In genomic region chr2:60882971-60883753, GRCh38 we compare ENCODE assay signal across 8 cellular contexts. TPM values are rescaled to one million over a fixed set of nuclear protein-coding genes. Genes with fewer than 3 reads are reported as not detected.
DNase-seq lines count a peak whose midpoint lies in the region; ATAC-seq and TF ChIP-seq lines count a peak whose summit lies in the region.

No MANE protein-coding gene starts in this region.

- TF ChIP-seq EP300 in SK-N-SH (IDR thresholded peaks at IDR 0.05; ENCODE audit: borderline replicate concordance in 1 of 2, low read depth in 1 of 2, low read length in 1 of 2), result no peak

- no peaks in the 10 kb centered on the region for H3K27me3 Mint-ChIP-seq in natural killer cell (ENCODE audit: low read depth in 2 of 2)

- peaks cover 8% of the 10 kb centered on the region for H3F3A ChIP-seq in SK-N-SH (replicated peaks; ENCODE audit: insufficient read depth)

- H3K27ac ChIP-seq in right atrium auricular region (peak overlapping the region; percentile 94 to 98), SK-N-SH (ENCODE audit: low read depth in 2 of 2, low read length in 1 of 2) (peak overlapping the region; percentile 16 to 91; a peak in 2 of 4 replicates), ectodermal cell (ENCODE audit: insufficient read depth, low read depth, low read length, poor library complexity, severe bottlenecking) (no peak overlapping the region)

- H3K4me3 ChIP-seq in right atrium auricular region (peak overlapping the region; percentile 78 to 88), SK-N-SH (ENCODE audit: low read depth in 2 of 2, low read length in 1 of 2) (peak overlapping the region; percentile 89 to 93), ectodermal cell (ENCODE audit: insufficient read depth, low read depth, low read length) (peak overlapping the region; percentile 70)

- peaks cover 40% of the 10 kb centered on the region for H3K79me2 ChIP-seq in SK-N-SH (ENCODE audit: insufficient read depth)

- intact Hi-C loops in Right ventricle myocardium inferior (cut with DNase I), result loop anchor here (2.0 to 10.0 kb wide), 2 partner anchors 134 to 262 kb away; partner anchors contain the start of gene PEX13
- intact Hi-C loops in natural killer cell (cut with micrococcal nuclease), result loop anchor here (5.0 kb wide), 1 partner anchor 86 kb away; no protein-coding TSS in a partner anchor

- peak overlapping the region; percentile 96 for H3K4me3 Mint-ChIP-seq in natural killer cell

- ATAC-seq in Right ventricle myocardium inferior, result no peak
- peak; percentile 33 for ATAC-seq in HG03095 (IDR thresholded peaks at IDR 0.05; ENCODE audit: unreplicated experiment)
- ATAC-seq in natural killer cell, result peak; percentile 4 to 19 (median 6)
- no peak for ATAC-seq in HG02970 (IDR thresholded peaks at IDR 0.05; ENCODE audit: low FRiP score, unreplicated experiment)

- POLR2A ChIA-PET in SK-N-SH (lab: Yijun Ruan, JAX), result no interaction called here

- peaks cover 54 to 55% of the 10 kb centered on the region in 2 donors for H3K4me1 Mint-ChIP-seq in natural killer cell

- peak overlapping the region; percentile 96 to 99 for H3K27ac Mint-ChIP-seq in natural killer cell

- 0 out of 2 replicates have a peak, but pooled peaks cover 4% of the 10 kb centered on the region for H4K20me1 ChIP-seq in SK-N-SH (ENCODE audit: insufficient read depth)

- DNase-seq in right atrium auricular region (ENCODE audit: low spot score) (no peak), Right ventricle myocardium inferior (ENCODE audit: missing footprints) (no peak), SK-N-SH (peak; percentile 12), natural killer cell (peak; percentile 27), NCI-H128 (lab: John Stamatoyannopoulos, UW; ENCODE audit: unreplicated experiment) (no peak)

- TF ChIP-seq CTCF in right atrium auricular region (IDR thresholded peaks at IDR 0.05) (no peak), SK-N-SH (IDR thresholded peaks at IDR 0.05) (no peak), natural killer cell (IDR thresholded peaks at IDR 0.05) (no peak)

- H3K36me3 ChIP-seq in right atrium auricular region (no peaks in the 10 kb centered on the region), SK-N-SH (replicated peaks in 1 of 2; ENCODE audit: control insufficient read depth in 1 of 2, insufficient read depth in 2 of 2, low read length in 1 of 2) (no peaks in the 10 kb centered on the region), ectodermal cell (ENCODE audit: control insufficient read depth, insufficient read depth, low read length) (no peaks in the 10 kb centered on the region)

- H3K4me2 ChIP-seq in SK-N-SH, result peak overlapping the region; percentile 80

- no peaks in the 10 kb centered on the region for H3K9me3 Mint-ChIP-seq in natural killer cell

- H3K36me3 Mint-ChIP-seq in natural killer cell, result no peaks in the 10 kb centered on the region

- peak overlapping the region; percentile 93; the same call in 1 of the 2 replicates for H3K9ac ChIP-seq in SK-N-SH

- H3K9me3 ChIP-seq in right atrium auricular region (no peaks in the 10 kb centered on the region), SK-N-SH (no peaks in the 10 kb centered on the region), ectodermal cell (ENCODE audit: control insufficient read depth, low read length) (no peaks in the 10 kb centered on the region)

- 19% methylated on average over 8 of the region's 8 CpGs for WGBS in SK-N-SH (ENCODE audit: low lambda C conversion rate)
- 32 to 36% methylated on average over 7 of the region's 8 CpGs for WGBS in ectodermal cell, 2 experiments

- no peak for TF ChIP-seq RAD21 in SK-N-SH (IDR thresholded peaks at IDR 0.05; ENCODE audit: low read length)

- peak overlapping the region; percentile 86 for H2AFZ ChIP-seq in SK-N-SH (ENCODE audit: low read depth)

- CTCF ChIA-PET in SK-N-SH (lab: Yijun Ruan, JAX), result interaction anchor here (0.6 to 2.7 kb wide), 4 partner anchors 92 to 716 kb away, joined by 3 to 11 read pairs (median 4); no protein-coding TSS in a partner anchor

- H3K27me3 ChIP-seq in right atrium auricular region (no peaks in the 10 kb centered on the region), SK-N-SH (ENCODE audit: insufficient read depth) (no peaks in the 10 kb centered on the region), ectodermal cell (ENCODE audit: control insufficient read depth, insufficient read depth, low read length, poor library complexity, severe bottlenecking) (peaks cover 12% of the 10 kb centered on the region)

- H3K4me1 ChIP-seq in right atrium auricular region, result peaks cover 0 to 34% of the 10 kb centered on the region in 2 donors
- H3K4me1 ChIP-seq in SK-N-SH (ENCODE audit: control insufficient read depth in 1 of 2, insufficient read depth in 2 of 2, low read depth in 1 of 2, low read length in 1 of 2), result peaks cover 4 to 19% of the 10 kb centered on the region in 2 experiments; a peak in 3 of 4 replicates
- peaks cover 5% of the 10 kb centered on the region for H3K4me1 ChIP-seq in ectodermal cell (ENCODE audit: control insufficient read depth, insufficient read depth, low read length)

- no peaks in the 10 kb centered on the region for H3K9me2 ChIP-seq in SK-N-SH

TF ChIP-seq in SK-N-SH, 30 proteins besides CTCF, POLR2A, EP300 and RAD21:
- TF ChIP-seq SMC3 (IDR thresholded peaks at IDR 0.05; ENCODE audit: low read depth, low read length) (no peak), USF2 (IDR thresholded peaks at IDR 0.05; ENCODE audit: borderline replicate concordance, low read depth, low read length) (no peak), FOXM1 (IDR thresholded peaks at IDR 0.05; ENCODE audit: low read depth) (no peak), JUND (IDR thresholded peaks at IDR 0.05) (no peak), NRF1 (IDR thresholded peaks at IDR 0.05; ENCODE audit: low read depth, low read length) (no peak), TAF1 (IDR thresholded peaks at IDR 0.05; ENCODE audit: borderline replicate concordance, low read depth, low read length) (no peak), POLR2AphosphoS5 (IDR thresholded peaks at IDR 0.05; ENCODE audit: low read depth, low read length) (no peak), EZH2phosphoT487 (IDR thresholded peaks at IDR 0.05; ENCODE audit: borderline replicate concordance, low read depth) (no peak), SIN3A (IDR thresholded peaks at IDR 0.05; ENCODE audit: borderline replicate concordance, low read depth, low read length) (no peak), TCF12 (IDR thresholded peaks at IDR 0.05) (no peak), FOXJ3 (CRISPR knock-in tag; IDR thresholded peaks at IDR 0.05) (no peak), NFIC (IDR thresholded peaks at IDR 0.05; ENCODE audit: borderline replicate concordance) (no peak)

RNA-seq across cellular contexts. Expression of gene REL, which starts 1.8 kb away (rescaled TPM):
- total RNA-seq in right atrium auricular region (1 to 10 TPM; 6.0 to 7.3 TPM), Right ventricle myocardium inferior (5.3 TPM), natural killer cell (100 to 1,000 TPM; 128 to 197 (median 178) TPM)
- 0.59 and 0.96 TPM in 2 replicates for polyA plus RNA-seq in SK-N-SH (2012; rRNA removed)
- polyA plus RNA-seq in SK-N-SH (2012; cell fraction: cytosol; rRNA removed), result 0.75 and 0.82 TPM in 2 replicates
- 1.2 and 1.6 TPM in 2 replicates for polyA plus RNA-seq in SK-N-SH (2012; cell fraction: nucleus; rRNA removed)
- polyA plus RNA-seq in ectodermal cell (2013, experiment 1 of 4), result 6.3 TPM
- polyA plus RNA-seq in ectodermal cell (2013, experiment 2 of 4), result 5.4 TPM
- 4.7 TPM for polyA plus RNA-seq in ectodermal cell (2013, experiment 3 of 4)
- polyA plus RNA-seq in ectodermal cell (2013, experiment 4 of 4), result 6.0 TPM

Comparison
In these comparisons a context has a peak if more than half of its experiments do, and no peak if none do; other contexts are left out.
1. DNase-seq: peak in SK-N-SH (single experiment) and natural killer cell (single experiment); none in right atrium auricular region (single experiment), Right ventricle myocardium inferior (single experiment) and NCI-H128 (single experiment).
2. ATAC-seq: peak in HG03095 (single experiment) and natural killer cell (3 of 3); none in Right ventricle myocardium inferior (single experiment) and HG02970 (single experiment).
3. RNA of gene REL, which starts 1.8 kb away (total RNA-seq): 128 to 197 TPM in natural killer cell; 6.0 to 7.3 TPM in right atrium auricular region and 5.3 TPM in Right ventricle myocardium inferior (single experiment); every median in the first group is over 10 times any median in the second.
4. Peak in every context shown above with its lines, with median percentiles within 50 percentile points of each other: H3K4me3 ChIP-seq.